Comparison of ENCODE assay signal across 1 cellular context in genomic region chr4:146640021-146640425, GRCh38.
TF ChIP-seq lines count a peak whose summit lies in the region.

No MANE protein-coding gene starts in this region.

TF ChIP-seq in H1, 55 proteins besides CTCF, POLR2A, EP300 and RAD21:
- no peak for TF ChIP-seq TAF1 (IDR thresholded peaks at IDR 0.05; ENCODE audit: low read depth, low read length)
- TF ChIP-seq EGR1 (IDR thresholded peaks at IDR 0.05; ENCODE audit: borderline replicate concordance, low read depth, low read length) = no peak
- no peak for TF ChIP-seq PHF8 (conservative IDR thresholded peaks at IDR 0.05; ENCODE audit: low read depth, low read length)
- TF ChIP-seq SUZ12 (IDR thresholded peaks at IDR 0.05; ENCODE audit: low read length) = peak; percentile 99
- TF ChIP-seq FOSL1 (IDR thresholded peaks at IDR 0.05; ENCODE audit: insufficient read depth, low read depth, low read length) = no peak
- peak; percentile 99 for TF ChIP-seq EZH2 (IDR thresholded peaks at IDR 0.05; ENCODE audit: low read depth, low read length, severe bottlenecking)
- TF ChIP-seq KDM4A (IDR thresholded peaks at IDR 0.05; ENCODE audit: low read depth, low read length, severe bottlenecking) = no peak
- no peak for TF ChIP-seq CBX5 (IDR thresholded peaks at IDR 0.05; ENCODE audit: low read depth, low read length)
- no peak for TF ChIP-seq ASH2L (IDR thresholded peaks at IDR 0.05; ENCODE audit: low read length)
- TF ChIP-seq CTBP2 (IDR thresholded peaks at IDR 0.05; ENCODE audit: borderline replicate concordance, insufficient read depth, insufficient read length, low read length) = no peak
- TF ChIP-seq, protein P1, sequence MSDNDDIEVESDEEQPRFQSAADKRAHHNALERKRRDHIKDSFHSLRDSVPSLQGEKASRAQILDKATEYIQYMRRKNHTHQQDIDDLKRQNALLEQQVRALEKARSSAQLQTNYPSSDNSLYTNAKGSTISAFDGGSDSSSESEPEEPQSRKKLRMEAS (IDR thresholded peaks at IDR 0.05) = peak; percentile 35
- no peak for TF ChIP-seq CREB1 (IDR thresholded peaks at IDR 0.05)
